1 cellular context compared by ENCODE assay signal in genomic region chr21:16215193-16215592, GRCh38.
TF ChIP-seq lines count a peak whose summit lies in the region.

No MANE protein-coding gene starts in this region.

TF ChIP-seq in liver, 16 proteins besides CTCF, POLR2A, EP300 and RAD21 (continued from another document):
- TF ChIP-seq REST (IDR thresholded peaks at IDR 0.05) (no peak), YY1 (IDR thresholded peaks at IDR 0.05) (peak; percentile 64), HNF4G (IDR thresholded peaks at IDR 0.05) (no peak), RXRA (IDR thresholded peaks at IDR 0.05) (no peak), JUND (IDR thresholded peaks at IDR 0.05) (no peak), ATF3 (IDR thresholded peaks at IDR 0.05) (no peak), SP1 (IDR thresholded peaks at IDR 0.05) (no peak)
